Comparison of ENCODE assay signal across 9 cellular contexts in the genomic region with DNA sequence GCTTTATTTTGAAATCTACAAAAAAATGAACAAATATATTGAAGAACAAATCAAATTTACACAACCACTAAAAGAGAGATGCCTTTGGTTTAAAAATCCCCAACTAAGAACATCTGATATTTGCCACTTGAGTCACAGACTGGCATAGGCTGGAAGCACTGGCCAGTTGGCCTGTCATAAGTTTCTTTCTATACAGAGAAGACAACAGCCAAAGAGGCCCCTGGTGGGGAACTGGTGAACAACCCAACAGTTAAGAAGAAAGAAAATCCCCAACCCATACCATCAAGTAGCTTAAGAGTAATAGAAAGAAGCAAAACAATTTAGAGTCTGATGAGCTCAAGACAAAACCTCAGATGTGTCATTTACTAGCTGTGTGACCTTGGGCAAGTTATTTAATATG. TPM values are rescaled to one million over a fixed set of nuclear protein-coding genes. Genes with fewer than 3 reads are reported as not detected.
A peak's percentile ranks its signal among the peaks of the same experiment; 100 is the strongest.
DNase-seq lines count a peak whose midpoint lies in the region; ATAC-seq and TF ChIP-seq lines count a peak whose summit lies in the region.
"Had no signal": no experiment of that assay in that cellular context is flagged by ENCODE, and none has a peak within 500 bp of the region (broad histone marks: within the 10 kb centered on the region; RNA-seq: fewer than 3 reads in every experiment).

No MANE protein-coding gene starts in this region.

- H3K27ac ChIP-seq in AG04450 (ENCODE audit: low read depth, low read length) = no peak overlapping the region

- H3K4me3 Mint-ChIP-seq in activated T-cell treated with anti-CD3 and anti-CD28 coated beads, Interleukin-2, amount 50 U/mL, for 72 hours = no peak overlapping the region
- H3K4me3 Mint-ChIP-seq: activated naive CD8-positive, alpha-beta T cell treated with anti-CD3 and anti-CD28 coated beads, Interleukin-2, amount 10 ng/mL, durations not matched to agents 7 days and 5 days had no signal

- peaks cover 0 to 1% of the 10 kb centered on the region in 2 donors for H3K36me3 Mint-ChIP-seq in activated T-cell treated with anti-CD3 and anti-CD28 coated beads, Interleukin-2, amount 50 U/mL, for 72 hours (ENCODE audit: insufficient read depth in 2 of 2)
- H3K36me3 Mint-ChIP-seq: activated naive CD8-positive, alpha-beta T cell treated with anti-CD3 and anti-CD28 coated beads, Interleukin-2, amount 10 ng/mL, durations not matched to agents 7 days and 5 days had no signal

- H3K4me3 ChIP-seq in AG04450 (ENCODE audit: low read depth, low read length) (no peak overlapping the region), MG63 (no peak overlapping the region)

- H3K9me3 ChIP-seq in AG04450 (ENCODE audit: control insufficient read depth, insufficient read depth, low read length) (no peaks in the 10 kb centered on the region), MG63 (no peaks in the 10 kb centered on the region)

- peak; percentile 4 for DNase-seq in AG04450 (ENCODE audit: low read depth, low spot score)
- DNase-seq in MG63 = peak; percentile 56
- DNase-seq in fibroblast of the conjunctiva (ENCODE audit: low read depth) = peak; percentile 17
- no peak for DNase-seq in activated T-cell treated with anti-CD3 and anti-CD28 coated beads, Interleukin-2, amount 50 U/mL, for 72 hours
- DNase-seq in posterior cingulate gyrus = no peak
- DNase-seq in stimulated activated CD4-positive, alpha-beta T cell treated with anti-CD3 and anti-CD28 coated beads, Interleukin-2, amount 100 ng/mL, for 48 hours = no peak
- DNase-seq: activated naive CD8-positive, alpha-beta T cell treated with anti-CD3 and anti-CD28 coated beads, Interleukin-2, amount 10 ng/mL, durations not matched to agents 7 days and 5 days had no signal

- CTCF ChIA-PET in AG04450 (lab: Charles Lee) = interaction anchor here (1.1 kb wide), 1 partner anchor 11 kb away, joined by 3 read pairs; no protein-coding TSS in a partner anchor

- ATAC-seq in GM19324 (IDR thresholded peaks at IDR 0.05; ENCODE audit: low FRiP score, unreplicated experiment) (peak; percentile 72), GM19455 (IDR thresholded peaks at IDR 0.05; ENCODE audit: unreplicated experiment) (no peak)
- no peak for ATAC-seq in activated T-cell treated with anti-CD3 and anti-CD28 coated beads, Interleukin-2, amount 50 U/mL, for 72 hours (replicated peaks in 1 of 2)

- intact Hi-C loops in posterior cingulate gyrus (cut with DNase I) = no loop called here

- H3K4me1 Mint-ChIP-seq in activated T-cell treated with anti-CD3 and anti-CD28 coated beads, Interleukin-2, amount 50 U/mL, for 72 hours (ENCODE audit: low read depth) = no peaks in the 10 kb centered on the region
- H3K4me1 Mint-ChIP-seq: activated naive CD8-positive, alpha-beta T cell treated with anti-CD3 and anti-CD28 coated beads, Interleukin-2, amount 10 ng/mL, durations not matched to agents 7 days and 5 days had no signal

- TF ChIP-seq CTCF in AG04450 (IDR thresholded peaks at IDR 0.05; ENCODE audit: low read depth, low read length) = peak; percentile 56

- H3K27me3 Mint-ChIP-seq in activated T-cell treated with anti-CD3 and anti-CD28 coated beads, Interleukin-2, amount 50 U/mL, for 72 hours (ENCODE audit: low read depth) = no peaks in the 10 kb centered on the region
- H3K27me3 Mint-ChIP-seq: activated naive CD8-positive, alpha-beta T cell treated with anti-CD3 and anti-CD28 coated beads, Interleukin-2, amount 10 ng/mL, durations not matched to agents 7 days and 5 days had no signal

- no peak overlapping the region for H3K27ac Mint-ChIP-seq in activated T-cell treated with anti-CD3 and anti-CD28 coated beads, Interleukin-2, amount 50 U/mL, for 72 hours
- H3K27ac Mint-ChIP-seq: activated naive CD8-positive, alpha-beta T cell treated with anti-CD3 and anti-CD28 coated beads, Interleukin-2, amount 10 ng/mL, durations not matched to agents 7 days and 5 days had no signal

- POLR2A ChIA-PET in AG04450 (lab: Yijun Ruan, JAX) = no interaction called here

- H3K27me3 ChIP-seq in AG04450 (ENCODE audit: control insufficient read depth, insufficient read depth, low read length) (no peaks in the 10 kb centered on the region), MG63 (no peaks in the 10 kb centered on the region)

- H3K9me3 Mint-ChIP-seq in activated T-cell treated with anti-CD3 and anti-CD28 coated beads, Interleukin-2, amount 50 U/mL, for 72 hours = peaks cover 0 to 4% of the 10 kb centered on the region in 2 donors
- H3K9me3 Mint-ChIP-seq: activated naive CD8-positive, alpha-beta T cell treated with anti-CD3 and anti-CD28 coated beads, Interleukin-2, amount 10 ng/mL, durations not matched to agents 7 days and 5 days had no signal

- no peaks in the 10 kb centered on the region for H3K36me3 ChIP-seq in MG63

RNA-seq across cellular contexts. Expression of a gene that starts 45.5 kb away (rescaled TPM):
- 13.5 and 14.0 TPM in 2 replicates for polyA plus RNA-seq in AG04450 (2011; rRNA removed)
- polyA minus RNA-seq in AG04450 (2011; rRNA and poly(A)+ RNA removed) = 11.5 and 14.0 TPM in 2 replicates
- not detected in 2 replicates for total RNA-seq in MG63 (2014; rRNA removed; shearing (Covaris generic); ENCODE audit: low replicate concordance)
- not detected for total RNA-seq in activated T-cell treated with anti-CD3 and anti-CD28 coated beads, Interleukin-2, amount 50 U/mL, for 72 hours
- total RNA-seq: activated naive CD8-positive, alpha-beta T cell treated with anti-CD3 and anti-CD28 coated beads, Interleukin-2, amount 10 ng/mL, durations not matched to agents 7 days and 5 days had no signal

Comparison
In these comparisons a context has a peak if more than half of its experiments do, and no peak if none do; other contexts are left out.
1. DNase-seq: peak in AG04450 (single experiment), MG63 (single experiment) and fibroblast of the conjunctiva (single experiment); none in activated T-cell treated with anti-CD3 and anti-CD28 coated beads, Interleukin-2, amount 50 U/mL, for 72 hours (0 of 2), posterior cingulate gyrus (0 of 10) and stimulated activated CD4-positive, alpha-beta T cell treated with anti-CD3 and anti-CD28 coated beads, Interleukin-2, amount 100 ng/mL, for 48 hours (0 of 2).